1 cellular context compared by ENCODE assay signal in genomic region chr20:62258499-62259293, GRCh38.
TF ChIP-seq lines count a peak whose summit lies in the region.

No MANE protein-coding gene starts in this region.

TF ChIP-seq in HepG2, 621 proteins besides CTCF, POLR2A, EP300 and RAD21:
- peak; percentile 66 for TF ChIP-seq AGO2 (optimal IDR thresholded peaks at IDR 0.05; ENCODE audit: low read depth, low read length)
- TF ChIP-seq ZNF607 (CRISPR knock-in tag; IDR thresholded peaks at IDR 0.05; ENCODE audit: borderline replicate concordance) = no peak
- TF ChIP-seq RBM22 (optimal IDR thresholded peaks at IDR 0.05; ENCODE audit: low read length) = peak; percentile 13
- no peak for TF ChIP-seq SUZ12 (IDR thresholded peaks at IDR 0.05; ENCODE audit: low read depth, low read length)
